ENCODE assay signal across 22 cellular contexts in genomic region chr14:33070474-33070873, GRCh38.
"Had no signal": no experiment of that assay in that cellular context is flagged by ENCODE, and none has a peak within 500 bp of the region (broad histone marks: within the 10 kb centered on the region; RNA-seq: fewer than 3 reads in every experiment).

No MANE protein-coding gene starts in this region.

- H3K4me3 Mint-ChIP-seq: memory B cell, natural killer cell, neural crest cell, type B pancreatic cell had no signal

- H3K36me3 Mint-ChIP-seq: memory B cell, natural killer cell, type B pancreatic cell had no signal

- H3K9me3 ChIP-seq: lower lobe of right lung, stomach, testis, tibial artery had no signal

- ATAC-seq: left cardiac atrium, left ventricle myocardium superior, lower lobe of right lung, natural killer cell, sciatic nerve had no signal

- H3K27ac ChIP-seq: lower lobe of right lung, stomach, testis, tibial artery had no signal

- H3K4me1 ChIP-seq: lower lobe of right lung, stomach, testis, tibial artery had no signal

- H3K36me3 ChIP-seq: lower lobe of right lung, stomach, tibial artery had no signal

- FAIRE-seq: frontal cortex had no signal

- H3K27ac Mint-ChIP-seq: memory B cell, natural killer cell, type B pancreatic cell had no signal

- DNase-seq: cortex of kidney; effector CD4-positive, alpha-beta T cell; hippocampal formation; left cardiac atrium; left ventricle myocardium superior; lower lobe of right lung; natural killer cell; posterior cingulate gyrus; stimulated activated CD4-positive, alpha-beta T cell treated with anti-CD3 and anti-CD28 coated beads, Interleukin-12 subunit alpha, Interleukin-12 subunit beta, amount 100 ng/mL, for 4 hours; stimulated activated CD4-positive, alpha-beta T cell treated with anti-CD3 and anti-CD28 coated beads, Interleukin-1b, Interleukin-23, amount 100 ng/mL, for 48 hours; stimulated activated CD4-positive, alpha-beta T cell treated with anti-CD3 and anti-CD28 coated beads, Interleukin-4, amount 100 ng/mL, for 1 hour; stimulated activated CD8-positive, alpha-beta memory T cell treated with anti-CD3 and anti-CD28 coated beads, Interleukin-4, amount 100 ng/mL, for 48 hours; stimulated activated naive CD4-positive, alpha-beta T cell; stomach; testis; tibial artery had no signal

- H3K4me1 Mint-ChIP-seq: memory B cell, natural killer cell had no signal

- H3K9me3 Mint-ChIP-seq: neural crest cell, type B pancreatic cell had no signal

- H3K4me3 ChIP-seq: lower lobe of right lung, smooth muscle cell, stomach, testis, tibial artery had no signal

- H3K27me3 Mint-ChIP-seq: memory B cell, type B pancreatic cell had no signal

- H3K4me2 ChIP-seq: smooth muscle cell had no signal

- H3K27me3 ChIP-seq: stomach, testis, tibial artery had no signal
